In genomic region chr20:3204124-3204794, GRCh38 we compare ENCODE assay signal across 1 cellular context.
A peak's percentile ranks its signal among the peaks of the same experiment; 100 is the strongest.
TF ChIP-seq lines count a peak whose summit lies in the region.

DDRGK1 (minus strand) TSS chr20:3204682; CDS start chr20:3204627, 55 bp downstream.

TF ChIP-seq in HepG2, 621 proteins besides CTCF, POLR2A, EP300 and RAD21 (continued from another document and continues in another):
- TF ChIP-seq ZNF407 (CRISPR knock-in tag; IDR thresholded peaks at IDR 0.05; ENCODE audit: not compliant biosample characterization) (peak; percentile 96), ATF3 (CRISPR knock-in tag; IDR thresholded peaks at IDR 0.05) (no peak; the same call in 1 of the 2 replicates), ZNF367 (CRISPR knock-in tag; IDR thresholded peaks at IDR 0.05; ENCODE audit: borderline replicate concordance) (peak; percentile 42; the same call in 1 of the 2 replicates), SOX5 (CRISPR knock-in tag; IDR thresholded peaks at IDR 0.05; ENCODE audit: borderline replicate concordance) (peak; percentile 47; the same call in 1 of the 2 replicates), MED1 (CRISPR knock-in tag; IDR thresholded peaks at IDR 0.05) (peak; percentile 74), ZNF335 (CRISPR knock-in tag; IDR thresholded peaks at IDR 0.05) (no peak), MZF1 (CRISPR knock-in tag; IDR thresholded peaks at IDR 0.05; ENCODE audit: borderline replicate concordance) (peak; percentile 18; the same call in 1 of the 2 replicates), ZNF841 (CRISPR knock-in tag; IDR thresholded peaks at IDR 0.05; ENCODE audit: borderline replicate concordance) (no peak), TFE3 (CRISPR knock-in tag; IDR thresholded peaks at IDR 0.05) (peak; percentile 85), ZNF510 (CRISPR knock-in tag; IDR thresholded peaks at IDR 0.05; ENCODE audit: low read depth) (peak; percentile 96), ZNF619 (CRISPR knock-in tag; IDR thresholded peaks at IDR 0.05) (peak; percentile 27; the same call in 1 of the 2 replicates), ZFP37 (CRISPR knock-in tag; IDR thresholded peaks at IDR 0.05; ENCODE audit: borderline replicate concordance) (peak; percentile 87), UBTF (CRISPR knock-in tag; IDR thresholded peaks at IDR 0.05) (no peak), ZNF678 (CRISPR knock-in tag; IDR thresholded peaks at IDR 0.05) (peak; percentile 97; the same call in 1 of the 2 replicates), KLF6 (CRISPR knock-in tag; IDR thresholded peaks at IDR 0.05) (peak; percentile 99), ZBTB4 (CRISPR knock-in tag; IDR thresholded peaks at IDR 0.05; ENCODE audit: borderline replicate concordance) (peak; percentile 38; the same call in 1 of the 2 replicates), KDM2A (CRISPR knock-in tag; IDR thresholded peaks at IDR 0.05; ENCODE audit: borderline replicate concordance, low read depth) (peak; percentile 95), HMG20A (CRISPR knock-in tag; IDR thresholded peaks at IDR 0.05; ENCODE audit: borderline replicate concordance) (no peak), KLF11 (CRISPR knock-in tag; IDR thresholded peaks at IDR 0.05) (peak; percentile 95), NFE2 (CRISPR knock-in tag; IDR thresholded peaks at IDR 0.05) (no peak), ZNF784 (CRISPR knock-in tag; IDR thresholded peaks at IDR 0.05; ENCODE audit: borderline replicate concordance) (peak; percentile 96), SRSF9 (IDR thresholded peaks at IDR 0.05; ENCODE audit: borderline replicate concordance, insufficient read depth, low read depth, low read length, poor library complexity, severe bottlenecking) (no peak), ERF (CRISPR knock-in tag; IDR thresholded peaks at IDR 0.05) (peak; percentile 74), DRAP1 (CRISPR knock-in tag; IDR thresholded peaks at IDR 0.05) (peak; percentile 77), IRF1 (CRISPR knock-in tag; IDR thresholded peaks at IDR 0.05; ENCODE audit: low read depth) (peak; percentile 14; the same call in 1 of the 2 replicates), ZSCAN25 (CRISPR knock-in tag; IDR thresholded peaks at IDR 0.05) (peak; percentile 83), ZNF329 (CRISPR knock-in tag; IDR thresholded peaks at IDR 0.05; ENCODE audit: low read depth) (no peak), ZNF747 (CRISPR knock-in tag; IDR thresholded peaks at IDR 0.05; ENCODE audit: borderline replicate concordance) (peak; percentile 93), DR1 (CRISPR knock-in tag; IDR thresholded peaks at IDR 0.05) (peak; percentile 78), RFXANK (CRISPR knock-in tag; IDR thresholded peaks at IDR 0.05) (peak; percentile 43; the same call in 1 of the 2 replicates), HOMEZ (CRISPR knock-in tag; IDR thresholded peaks at IDR 0.05; ENCODE audit: low read depth) (no peak), ZNF230 (CRISPR knock-in tag; IDR thresholded peaks at IDR 0.05) (peak; percentile 99), ZNF605 (CRISPR knock-in tag; IDR thresholded peaks at IDR 0.05) (peak; percentile 98; the same call in 1 of the 2 replicates), SP140L (CRISPR knock-in tag; IDR thresholded peaks at IDR 0.05; ENCODE audit: borderline replicate concordance) (0 out of 2 replicates have a peak, but pooled peaks have one; percentile 27), ZNF496 (CRISPR knock-in tag; IDR thresholded peaks at IDR 0.05; ENCODE audit: insufficient replicate concordance) (no peak), ZNF773 (CRISPR knock-in tag; IDR thresholded peaks at IDR 0.05; ENCODE audit: borderline replicate concordance) (no peak; the same call in 1 of the 2 replicates), FOSL2 (CRISPR knock-in tag; IDR thresholded peaks at IDR 0.05) (no peak)
